In the genomic region with DNA sequence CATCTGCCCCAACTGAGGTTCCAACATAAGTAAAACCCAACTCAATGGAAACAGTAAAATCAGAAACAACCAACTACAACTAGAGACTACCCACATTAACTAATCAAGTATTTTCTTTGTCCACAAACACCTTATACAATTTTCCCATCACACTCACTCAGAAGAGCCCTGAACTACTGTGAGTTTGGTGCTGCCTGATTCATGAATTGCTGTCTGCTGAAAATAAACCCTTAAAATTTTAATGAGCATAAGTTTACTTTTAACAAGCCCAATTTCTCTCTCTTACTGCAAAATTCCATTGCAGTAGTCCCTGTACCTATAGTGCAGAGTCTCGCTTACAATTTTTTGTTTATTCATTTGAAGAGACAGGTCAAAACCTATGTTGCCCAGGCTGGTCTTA, we compare ENCODE assay signal across 8 cellular contexts.
"Had no signal": no experiment of that assay in that cellular context is flagged by ENCODE, and none has a peak within 500 bp of the region (broad histone marks: within the 10 kb centered on the region; RNA-seq: fewer than 3 reads in every experiment).

No MANE protein-coding gene starts in this region.

- H3K9ac ChIP-seq: KMS-11 had no signal

- H3K4me1 ChIP-seq: HAP-1 had no signal

- DNase-seq: GOT3, H7, IMR-90, KBM-7 had no signal

- H3K4me3 ChIP-seq: HAP-1 had no signal

- ATAC-seq: HCT116 had no signal

- H3K27ac ChIP-seq: KMS-11 had no signal

- FAIRE-seq: HTR-8/SVneo had no signal

- H3K36me3 ChIP-seq: HAP-1 had no signal

- H3K9me3 ChIP-seq: HAP-1 had no signal

- H3K4me2 ChIP-seq: KMS-11 had no signal
